In genomic region chr20:37516697-37517370, GRCh38 we compare ENCODE assay signal across 12 cellular contexts. TPM values are rescaled to one million over a fixed set of nuclear protein-coding genes. Genes with fewer than 3 reads are reported as not detected.
A peak's percentile ranks its signal among the peaks of the same experiment; 100 is the strongest.
DNase-seq lines count a peak whose midpoint lies in the region; ATAC-seq and TF ChIP-seq lines count a peak whose summit lies in the region.
"Had no signal": no experiment of that assay in that cellular context is flagged by ENCODE, and none has a peak within 500 bp of the region (broad histone marks: within the 10 kb centered on the region; RNA-seq: fewer than 3 reads in every experiment).

No MANE protein-coding gene starts in this region.

- H3K9me3 ChIP-seq in lower lobe of right lung (no peaks in the 10 kb centered on the region), upper lobe of right lung (no peaks in the 10 kb centered on the region)
- H3K9me3 ChIP-seq: A549 had no signal

- POLR2A ChIA-PET in WTC11 (lab: Charles Lee) = interaction anchor here (0.7 kb wide), 1 partner anchor 16 kb away, joined by 4 read pairs; no protein-coding TSS in a partner anchor

- no peak overlapping the region for H3K4me3 Mint-ChIP-seq in WTC11
- no peak overlapping the region for H3K4me3 Mint-ChIP-seq in activated T-cell treated with anti-CD3 and anti-CD28 coated beads, Interleukin-2, amount 50 U/mL, for 72 hours

- DNase-seq in NCI-H2107 treated with DMSO at 0.1 percent for 48 hours (lab: John Stamatoyannopoulos, UW; ENCODE audit: unreplicated experiment) (peak; percentile 73), NCI-H2107 (lab: John Stamatoyannopoulos, UW) (no peak), WTC11 (ENCODE audit: low spot score) (no peak), lower lobe of right lung (no peak), upper lobe of right lung (no peak), sciatic nerve (ENCODE audit: low spot score) (no peak)
- no peak for DNase-seq in activated T-cell treated with anti-CD3 and anti-CD28 coated beads, Interleukin-2, amount 50 U/mL, for 72 hours
- DNase-seq: NCI-H1930; stimulated activated CD8-positive, alpha-beta memory T cell treated with anti-CD3 and anti-CD28 coated beads, Interleukin-4, amount 100 ng/mL, for 48 hours had no signal

- no peaks in the 10 kb centered on the region for H3K27me3 Mint-ChIP-seq in WTC11 (ENCODE audit: low read depth)
- H3K27me3 Mint-ChIP-seq in activated T-cell treated with anti-CD3 and anti-CD28 coated beads, Interleukin-2, amount 50 U/mL, for 72 hours (ENCODE audit: low read depth) = no peaks in the 10 kb centered on the region

- H3K4me1 ChIP-seq in lower lobe of right lung (peaks cover 48% of the 10 kb centered on the region), upper lobe of right lung (peaks cover 39% of the 10 kb centered on the region)
- H3K4me1 ChIP-seq: A549 had no signal

- H3K27ac ChIP-seq in lower lobe of right lung (no peak overlapping the region), upper lobe of right lung (no peak overlapping the region)
- H3K27ac ChIP-seq: A549, skin epidermis had no signal

- H3K36me3 ChIP-seq in lower lobe of right lung (peaks cover 55% of the 10 kb centered on the region), upper lobe of right lung (peaks cover 27% of the 10 kb centered on the region)

- CTCF ChIA-PET in WTC11 (lab: Charles Lee) = interaction anchor here (1.2 to 1.9 kb wide), 3 partner anchors 27 to 132 kb away, joined by 3 to 5 read pairs (median 4); no protein-coding TSS in a partner anchor

- H3K9me3 Mint-ChIP-seq in WTC11 = no peaks in the 10 kb centered on the region
- no peaks in the 10 kb centered on the region for H3K9me3 Mint-ChIP-seq in activated T-cell treated with anti-CD3 and anti-CD28 coated beads, Interleukin-2, amount 50 U/mL, for 72 hours

- peaks cover 56% of the 10 kb centered on the region for H3K4me1 Mint-ChIP-seq in WTC11
- H3K4me1 Mint-ChIP-seq in activated T-cell treated with anti-CD3 and anti-CD28 coated beads, Interleukin-2, amount 50 U/mL, for 72 hours (ENCODE audit: low read depth) = peaks cover 19% of the 10 kb centered on the region

- intact Hi-C loops in lower lobe of right lung (cut with DNase I) (no loop called here), upper lobe of right lung (cut with DNase I) (loop anchor here (10.0 kb wide), 1 partner anchor 102 kb away; no protein-coding TSS in a partner anchor), sciatic nerve (cut with DNase I) (no loop called here)

- peak overlapping the region; percentile 19; the same call in 1 of the 2 replicates for H3K27ac Mint-ChIP-seq in WTC11
- H3K27ac Mint-ChIP-seq in activated T-cell treated with anti-CD3 and anti-CD28 coated beads, Interleukin-2, amount 50 U/mL, for 72 hours = no peak overlapping the region

- no peaks in the 10 kb centered on the region for H3K27me3 ChIP-seq in lower lobe of right lung (ENCODE audit: low read depth)
- H3K27me3 ChIP-seq in upper lobe of right lung = no peaks in the 10 kb centered on the region

- TF ChIP-seq CTCF in WTC11 (IDR thresholded peaks at IDR 0.05) = no peak
- no peak for TF ChIP-seq CTCF in lower lobe of right lung (IDR thresholded peaks at IDR 0.05)
- no peak for TF ChIP-seq CTCF in upper lobe of right lung (IDR thresholded peaks at IDR 0.05)

- ATAC-seq in WTC11 (no peak), lower lobe of right lung (peak; percentile 29 to 37), upper lobe of right lung (peak; percentile 40), sciatic nerve (no peak), HG02571 (IDR thresholded peaks at IDR 0.05; ENCODE audit: unreplicated experiment) (no peak)
- ATAC-seq in activated T-cell treated with anti-CD3 and anti-CD28 coated beads, Interleukin-2, amount 50 U/mL, for 72 hours (replicated peaks in 1 of 2) = no peak
- ATAC-seq: A549 had no signal

- no peak overlapping the region for H3K4me3 ChIP-seq in lower lobe of right lung
- H3K4me3 ChIP-seq in upper lobe of right lung = no peak overlapping the region
- H3K4me3 ChIP-seq: A549, skin epidermis had no signal

- peaks cover 36% of the 10 kb centered on the region for H3K36me3 Mint-ChIP-seq in WTC11
- H3K36me3 Mint-ChIP-seq in activated T-cell treated with anti-CD3 and anti-CD28 coated beads, Interleukin-2, amount 50 U/mL, for 72 hours (ENCODE audit: insufficient read depth in 2 of 2) = peaks cover 0 to 3% of the 10 kb centered on the region in 2 donors

TF ChIP-seq in WTC11, 78 proteins besides CTCF, POLR2A, EP300 and RAD21:
- TF ChIP-seq CREB1 (CRISPR knock-in tag; IDR thresholded peaks at IDR 0.05) = no peak

RNA-seq across cellular contexts. Expression of gene NNAT, which starts 4.2 kb away (rescaled TPM):
- total RNA-seq in WTC11 (2021) (59.8 to 90.0 TPM (median 61.1 TPM) in 3 replicates), lower lobe of right lung (0.83 TPM), upper lobe of right lung (0.43 TPM), sciatic nerve (2.1 TPM)
- total RNA-seq in activated T-cell treated with anti-CD3 and anti-CD28 coated beads, Interleukin-2, amount 50 U/mL, for 72 hours = under 1 TPM; 0.19 to 0.93 TPM

RNA-seq across cellular contexts. Expression of gene BLCAP, which starts 10.8 kb away (rescaled TPM):
- total RNA-seq in WTC11 (2021) (53.5 to 85.6 TPM (median 54.4 TPM) in 3 replicates), lower lobe of right lung (66.8 TPM), upper lobe of right lung (74.8 TPM), sciatic nerve (58.4 TPM)
- 10 to 100 TPM; 35.5 to 39.2 TPM for total RNA-seq in activated T-cell treated with anti-CD3 and anti-CD28 coated beads, Interleukin-2, amount 50 U/mL, for 72 hours

Comparison
In these comparisons a context has a peak if more than half of its experiments do, and no peak if none do; other contexts are left out.
1. ATAC-seq: peak in lower lobe of right lung (2 of 2) and upper lobe of right lung (single experiment); none in WTC11 (single experiment), sciatic nerve (single experiment), activated T-cell treated with anti-CD3 and anti-CD28 coated beads, Interleukin-2, amount 50 U/mL, for 72 hours (0 of 2) and HG02571 (single experiment).
2. RNA of gene NNAT, which starts 4.2 kb away (total RNA-seq): 59.8 to 90.0 TPM in WTC11; 2.1 TPM in sciatic nerve (single experiment), 0.19 to 0.93 TPM in activated T-cell treated with anti-CD3 and anti-CD28 coated beads, Interleukin-2, amount 50 U/mL, for 72 hours, 0.83 TPM in lower lobe of right lung (single experiment) and 0.43 TPM in upper lobe of right lung (single experiment); every median in the first group is over 10 times any median in the second.